Comparison of ENCODE assay signal across 32 cellular contexts in the genomic region with DNA sequence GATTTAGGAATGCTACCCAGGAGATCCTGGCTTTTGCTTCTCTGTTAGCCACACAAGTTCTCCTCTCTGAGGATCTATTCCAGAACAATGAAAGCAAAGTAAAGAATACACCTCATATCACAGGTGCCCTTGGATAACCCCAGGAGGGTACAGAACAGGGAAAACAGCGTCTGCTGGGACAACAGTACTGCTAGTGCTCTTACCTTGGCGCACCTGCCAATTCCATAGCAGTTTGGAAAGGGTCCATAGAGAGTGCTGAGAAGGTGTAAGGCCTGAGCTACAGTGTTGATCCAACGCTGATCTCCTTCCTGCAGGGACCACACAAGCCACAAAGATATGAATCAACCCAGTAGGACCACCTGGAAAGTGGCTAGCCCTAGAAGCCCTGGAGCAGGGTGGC.
"Had no signal": no experiment of that assay in that cellular context is flagged by ENCODE, and none has a peak within 500 bp of the region (broad histone marks: within the 10 kb centered on the region; RNA-seq: fewer than 3 reads in every experiment).

No MANE protein-coding gene starts in this region.

- DNase-seq: activated CD4-positive, alpha-beta memory T cell treated with anti-CD3 and anti-CD28 coated beads, Interleukin-2, amount 10 ng/mL, durations not matched to agents 7 days and 5 days; activated CD4-positive, alpha-beta T cell treated with anti-CD3 and anti-CD28 coated beads for 1 hour; activated CD4-positive, alpha-beta T cell treated with anti-CD3 and anti-CD28 coated beads for 48 hours; activated CD4-positive, CD25-positive, alpha-beta regulatory T cell; activated gamma-delta T cell; activated naive CD4-positive, alpha-beta T cell treated with Interleukin-2 at 50 U/mL for 16 hours; activated naive CD8-positive, alpha-beta T cell treated with anti-CD3 and anti-CD28 coated beads, Interleukin-2, amount 10 ng/mL, durations not matched to agents 7 days and 5 days; activated T-cell treated with anti-CD3 and anti-CD28 coated beads, Interleukin-2, amount 50 U/mL, for 24 hours; amygdala; cerebellar nuclear complex; NCI-H1105; NCI-H1436; NCI-H1694; NCI-H1930; NCI-H2081 treated with DMSO at 0.1 percent for 48 hours; NCI-H345; NCI-H524 treated with DMSO at 0.1 percent for 48 hours; NCI-H748 treated with DMSO at 0.1 percent for 48 hours; NK-92 treated with Interleukin-12 subunit alpha and Interleukin-12 subunit beta, amount 100 ng/mL, for 24 hours; PC-3; Peyer's patch; RPMI8226; SHP77 treated with DMSO at 0.1 percent for 48 hours; SK-N-SH; T-helper 2 cell; T-helper 9 cell; WERI-Rb-1 had no signal

- H3K27ac ChIP-seq: ascending aorta, Peyer's patch, SJSA1, WERI-Rb-1 had no signal

- H3K4me3 ChIP-seq: ascending aorta, K562, Peyer's patch, SJSA1 had no signal

- FAIRE-seq: colon, K562 had no signal

- H3K27ac Mint-ChIP-seq: activated CD4-positive, alpha-beta memory T cell treated with anti-CD3 and anti-CD28 coated beads, Interleukin-2, amount 10 ng/mL, durations not matched to agents 7 days and 5 days; activated naive CD8-positive, alpha-beta T cell treated with anti-CD3 and anti-CD28 coated beads, Interleukin-2, amount 10 ng/mL, durations not matched to agents 7 days and 5 days; activated T-cell treated with anti-CD3 and anti-CD28 coated beads, Interleukin-2, amount 50 U/mL, for 24 hours; activated T-helper 2 cell treated with anti-CD3 and anti-CD28 coated beads, Interferon-gamma antibody, Interleukin-2, Interleukin-4, amounts not matched to agents 10 μg/mL and 5 μg/mL and 100 μg/mL, durations not matched to agents 14 hours and 24 hours and 36 hours had no signal

- H3K9me3 Mint-ChIP-seq: activated CD4-positive, alpha-beta memory T cell treated with anti-CD3 and anti-CD28 coated beads, Interleukin-2, amount 10 ng/mL, durations not matched to agents 7 days and 5 days; activated naive CD8-positive, alpha-beta T cell treated with anti-CD3 and anti-CD28 coated beads, Interleukin-2, amount 10 ng/mL, durations not matched to agents 7 days and 5 days; activated T-cell treated with anti-CD3 and anti-CD28 coated beads, Interleukin-2, amount 50 U/mL, for 24 hours; activated T-helper 2 cell treated with anti-CD3 and anti-CD28 coated beads, Interferon-gamma antibody, Interleukin-2, Interleukin-4, amounts not matched to agents 10 μg/mL and 5 μg/mL and 100 μg/mL, durations not matched to agents 14 hours and 24 hours and 36 hours had no signal

- H3K27me3 ChIP-seq: ascending aorta, Peyer's patch, SJSA1 had no signal

- H3K9me3 ChIP-seq: ascending aorta, Peyer's patch, SJSA1, SK-N-SH had no signal

- H3K4me3 Mint-ChIP-seq: activated CD4-positive, alpha-beta memory T cell treated with anti-CD3 and anti-CD28 coated beads, Interleukin-2, amount 10 ng/mL, durations not matched to agents 7 days and 5 days; activated naive CD8-positive, alpha-beta T cell treated with anti-CD3 and anti-CD28 coated beads, Interleukin-2, amount 10 ng/mL, durations not matched to agents 7 days and 5 days; activated T-cell treated with anti-CD3 and anti-CD28 coated beads, Interleukin-2, amount 50 U/mL, for 24 hours had no signal

- H3K27me3 Mint-ChIP-seq: activated CD4-positive, alpha-beta memory T cell treated with anti-CD3 and anti-CD28 coated beads, Interleukin-2, amount 10 ng/mL, durations not matched to agents 7 days and 5 days; activated naive CD8-positive, alpha-beta T cell treated with anti-CD3 and anti-CD28 coated beads, Interleukin-2, amount 10 ng/mL, durations not matched to agents 7 days and 5 days; activated T-cell treated with anti-CD3 and anti-CD28 coated beads, Interleukin-2, amount 50 U/mL, for 24 hours had no signal

- H3K4me1 ChIP-seq: ascending aorta, Peyer's patch, SJSA1 had no signal

- ATAC-seq: K562, PC-3 had no signal

- H3K4me1 Mint-ChIP-seq: activated CD4-positive, alpha-beta memory T cell treated with anti-CD3 and anti-CD28 coated beads, Interleukin-2, amount 10 ng/mL, durations not matched to agents 7 days and 5 days; activated naive CD8-positive, alpha-beta T cell treated with anti-CD3 and anti-CD28 coated beads, Interleukin-2, amount 10 ng/mL, durations not matched to agents 7 days and 5 days had no signal
